ENCODE assay signal across 18 cellular contexts in the genomic region with DNA sequence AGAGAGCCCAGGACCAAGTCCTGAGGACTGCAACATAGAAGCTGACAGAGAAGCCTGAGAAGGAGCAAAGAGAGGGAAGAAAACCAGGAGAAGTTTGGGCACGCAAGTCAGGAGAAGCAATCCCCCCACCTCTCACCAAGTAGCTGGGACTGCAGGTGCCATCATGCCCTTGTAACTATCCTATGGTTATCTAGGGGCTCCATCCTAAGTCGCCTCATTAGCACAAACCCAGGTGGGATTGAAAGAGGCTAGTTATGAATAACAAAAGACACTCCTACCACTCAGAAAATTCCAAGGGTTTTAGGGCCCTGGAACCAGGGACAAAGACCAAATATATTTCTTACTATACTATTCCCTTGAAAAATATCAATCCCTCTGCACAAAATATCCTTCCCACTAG. TPM values are rescaled to one million over a fixed set of nuclear protein-coding genes. Genes with fewer than 3 reads are reported as not detected.
DNase-seq lines count a peak whose midpoint lies in the region; ATAC-seq and TF ChIP-seq lines count a peak whose summit lies in the region.
"Had no signal": no experiment of that assay in that cellular context is flagged by ENCODE, and none has a peak within 500 bp of the region (broad histone marks: within the 10 kb centered on the region; RNA-seq: fewer than 3 reads in every experiment).

No MANE protein-coding gene starts in this region.

- no CpG with 5 or more reads among the region's 2 CpGs for WGBS in iPS DF 6.9 (ENCODE audit: insufficient coverage, insufficient read length)

- H3K27ac ChIP-seq in GM23338 (ENCODE audit: low read depth): no peak overlapping the region
- H3K27ac ChIP-seq in iPS DF 6.9 (ENCODE audit: low read length): no peak overlapping the region
- H3K27ac ChIP-seq: Peyer's patch had no signal

- 0 out of 2 replicates have a peak, but pooled peaks cover 6% of the 10 kb centered on the region for H3K9me2 ChIP-seq in GM23338 (ENCODE audit: insufficient read depth)

- no peak for ATAC-seq in activated CD4-positive, alpha-beta T cell treated with anti-CD3 and anti-CD28 coated beads for 36 hours
- peak; percentile 81 for ATAC-seq in GM23338
- ATAC-seq in omental fat pad (ENCODE audit: low FRiP score): no peak

- H3K27ac Mint-ChIP-seq in activated CD4-positive, alpha-beta T cell treated with anti-CD3 and anti-CD28 coated beads for 36 hours: peak overlapping the region; percentile 39
- H3K27ac Mint-ChIP-seq in activated CD4-positive, alpha-beta T cell treated with anti-CD3 and anti-CD28 coated beads, Interleukin-2, amount 10 ng/mL, durations not matched to agents 7 days and 5 days: no peak overlapping the region
- H3K27ac Mint-ChIP-seq in GM23338: peak overlapping the region; percentile 4; the same call in 1 of the 2 replicates
- H3K27ac Mint-ChIP-seq in activated CD4-positive, alpha-beta memory T cell treated with anti-CD3 and anti-CD28 coated beads, Interleukin-2, amount 10 ng/mL, durations not matched to agents 7 days and 5 days: peak overlapping the region; percentile 50

- H3K27me3 Mint-ChIP-seq in activated CD4-positive, alpha-beta T cell treated with anti-CD3 and anti-CD28 coated beads for 36 hours: no peaks in the 10 kb centered on the region
- H3K27me3 Mint-ChIP-seq in activated CD4-positive, alpha-beta T cell treated with anti-CD3 and anti-CD28 coated beads, Interleukin-2, amount 10 ng/mL, durations not matched to agents 7 days and 5 days: no peaks in the 10 kb centered on the region
- peaks cover 4% of the 10 kb centered on the region for H3K27me3 Mint-ChIP-seq in GM23338 (ENCODE audit: insufficient read depth, low read depth, poor library complexity)
- H3K27me3 Mint-ChIP-seq in activated CD4-positive, alpha-beta memory T cell treated with anti-CD3 and anti-CD28 coated beads, Interleukin-2, amount 10 ng/mL, durations not matched to agents 7 days and 5 days: no peaks in the 10 kb centered on the region

- H3K36me3 ChIP-seq in GM23338 (ENCODE audit: insufficient read depth): peaks cover 3% of the 10 kb centered on the region; the same call in 1 of the 2 replicates
- H3K36me3 ChIP-seq in iPS DF 6.9 (ENCODE audit: control insufficient read depth, insufficient read depth, low read length): no peaks in the 10 kb centered on the region

- peaks cover 48% of the 10 kb centered on the region for H3K36me3 Mint-ChIP-seq in activated CD4-positive, alpha-beta T cell treated with anti-CD3 and anti-CD28 coated beads for 36 hours (ENCODE audit: low read depth)
- peaks cover 63% of the 10 kb centered on the region for H3K36me3 Mint-ChIP-seq in activated CD4-positive, alpha-beta T cell treated with anti-CD3 and anti-CD28 coated beads, Interleukin-2, amount 10 ng/mL, durations not matched to agents 7 days and 5 days (ENCODE audit: low read depth)
- H3K36me3 Mint-ChIP-seq in GM23338 (ENCODE audit: low read depth): peaks cover 20% of the 10 kb centered on the region
- peaks cover 46% of the 10 kb centered on the region for H3K36me3 Mint-ChIP-seq in activated CD4-positive, alpha-beta memory T cell treated with anti-CD3 and anti-CD28 coated beads, Interleukin-2, amount 10 ng/mL, durations not matched to agents 7 days and 5 days (ENCODE audit: low read depth)

- peaks cover 62% of the 10 kb centered on the region for H3K4me1 Mint-ChIP-seq in activated CD4-positive, alpha-beta T cell treated with anti-CD3 and anti-CD28 coated beads for 36 hours
- H3K4me1 Mint-ChIP-seq in activated CD4-positive, alpha-beta T cell treated with anti-CD3 and anti-CD28 coated beads, Interleukin-2, amount 10 ng/mL, durations not matched to agents 7 days and 5 days: peaks cover 50% of the 10 kb centered on the region
- peaks cover 15% of the 10 kb centered on the region for H3K4me1 Mint-ChIP-seq in GM23338
- H3K4me1 Mint-ChIP-seq in activated CD4-positive, alpha-beta memory T cell treated with anti-CD3 and anti-CD28 coated beads, Interleukin-2, amount 10 ng/mL, durations not matched to agents 7 days and 5 days: peaks cover 71% of the 10 kb centered on the region

- peaks cover 14% of the 10 kb centered on the region; the same call in 1 of the 2 replicates for H3K4me1 ChIP-seq in GM23338 (ENCODE audit: insufficient read depth)
- peaks cover 2% of the 10 kb centered on the region; the same call in 1 of the 2 replicates for H3K4me1 ChIP-seq in iPS DF 6.9 (ENCODE audit: control insufficient read depth, insufficient read depth, low read length)
- H3K4me1 ChIP-seq: Peyer's patch had no signal

- no peaks in the 10 kb centered on the region for H3K9me3 ChIP-seq in iPS DF 6.9 (ENCODE audit: control insufficient read depth, insufficient read depth, low read length)
- H3K9me3 ChIP-seq: Peyer's patch had no signal

- TF ChIP-seq CTCF in GM23338 (conservative IDR thresholded peaks at IDR 0.05; ENCODE audit: low read depth in 2 of 2) (no peak), omental fat pad (IDR thresholded peaks at IDR 0.05) (no peak)

- no peak overlapping the region for H3K4me3 Mint-ChIP-seq in activated CD4-positive, alpha-beta T cell treated with anti-CD3 and anti-CD28 coated beads for 36 hours
- H3K4me3 Mint-ChIP-seq in activated CD4-positive, alpha-beta T cell treated with anti-CD3 and anti-CD28 coated beads, Interleukin-2, amount 10 ng/mL, durations not matched to agents 7 days and 5 days: no peak overlapping the region
- H3K4me3 Mint-ChIP-seq in GM23338: no peak overlapping the region
- no peak overlapping the region for H3K4me3 Mint-ChIP-seq in activated CD4-positive, alpha-beta memory T cell treated with anti-CD3 and anti-CD28 coated beads, Interleukin-2, amount 10 ng/mL, durations not matched to agents 7 days and 5 days

- peaks cover 3% of the 10 kb centered on the region for H3K9me3 Mint-ChIP-seq in activated CD4-positive, alpha-beta T cell treated with anti-CD3 and anti-CD28 coated beads for 36 hours (ENCODE audit: low read depth)
- H3K9me3 Mint-ChIP-seq in activated CD4-positive, alpha-beta T cell treated with anti-CD3 and anti-CD28 coated beads, Interleukin-2, amount 10 ng/mL, durations not matched to agents 7 days and 5 days: peaks cover 4% of the 10 kb centered on the region
- H3K9me3 Mint-ChIP-seq in GM23338: no peaks in the 10 kb centered on the region; the same call in 2 of the 3 replicates
- H3K9me3 Mint-ChIP-seq in activated CD4-positive, alpha-beta memory T cell treated with anti-CD3 and anti-CD28 coated beads, Interleukin-2, amount 10 ng/mL, durations not matched to agents 7 days and 5 days: peaks cover 3% of the 10 kb centered on the region

- H3K79me2 ChIP-seq in GM23338 (replicated peaks; ENCODE audit: insufficient read depth): no peaks in the 10 kb centered on the region

- intact Hi-C loops in activated CD4-positive, alpha-beta T cell treated with anti-CD3 and anti-CD28 coated beads for 36 hours (cut with DNase I, micrococcal nuclease): no loop called here

- H3F3A ChIP-seq in GM23338 (replicated peaks; ENCODE audit: low read depth): no peaks in the 10 kb centered on the region

- POLR2A ChIA-PET in activated CD4-positive, alpha-beta T cell treated with anti-CD3 and anti-CD28 coated beads for 36 hours (lab: Charles Lee): no interaction called here
- POLR2A ChIA-PET in activated CD4-positive, alpha-beta T cell treated with anti-CD3 and anti-CD28 coated beads, Interleukin-2, amount 10 ng/mL, durations not matched to agents 7 days and 5 days (lab: Charles Lee): no interaction called here
- POLR2A ChIA-PET in activated CD4-positive, alpha-beta memory T cell treated with anti-CD3 and anti-CD28 coated beads, Interleukin-2, amount 10 ng/mL, durations not matched to agents 7 days and 5 days (lab: Charles Lee): interaction anchor here (0.9 to 1.3 kb wide), 4 partner anchors 26 to 58 kb away, joined by 3 to 6 read pairs (median 4); no protein-coding TSS in a partner anchor

- DNase-seq in activated CD4-positive, alpha-beta T cell treated with anti-CD3 and anti-CD28 coated beads for 36 hours: no peak
- no peak for DNase-seq in activated CD4-positive, alpha-beta T cell treated with anti-CD3 and anti-CD28 coated beads, Interleukin-2, amount 10 ng/mL, durations not matched to agents 7 days and 5 days
- DNase-seq in GM23338 (ENCODE audit: low spot score) (peak; percentile 72), iPS DF 6.9 (ENCODE audit: low read depth, low spot score) (peak; percentile 16), NCI-H1092 (lab: John Stamatoyannopoulos, UW) (no peak), omental fat pad (ENCODE audit: low spot score) (no peak), amniotic stem cell (lab: John Stamatoyannopoulos, UW) (no peak)
- no peak for DNase-seq in activated CD4-positive, alpha-beta memory T cell treated with anti-CD3 and anti-CD28 coated beads, Interleukin-2, amount 10 ng/mL, durations not matched to agents 7 days and 5 days
- DNase-seq: 8988T, Karpas-422, NCI-H1417 treated with DMSO at 0.1 percent for 48 hours, NCI-H187, NCI-H510A, NCI-H748 treated with DMSO at 0.1 percent for 48 hours, Peyer's patch had no signal

- no peaks in the 10 kb centered on the region for H4K20me1 ChIP-seq in GM23338 (replicated peaks; ENCODE audit: insufficient read depth)

- H2AFZ ChIP-seq in GM23338: no peak overlapping the region

- peak overlapping the region; percentile 59 for H3K4me2 ChIP-seq in GM23338
- H3K4me2 ChIP-seq: BLaER1 treated with 17β-estradiol and CSF1 and Interleukin-3, amounts not matched to agents 10 nM and 100 nM had no signal

- H3K27me3 ChIP-seq in GM23338 (ENCODE audit: insufficient read depth) (no peaks in the 10 kb centered on the region), iPS DF 6.9 (ENCODE audit: control insufficient read depth, insufficient read depth, low read length) (no peaks in the 10 kb centered on the region)
- H3K27me3 ChIP-seq: BLaER1 treated with 17β-estradiol and CSF1 and Interleukin-3, amounts not matched to agents 10 nM and 100 nM; Peyer's patch had no signal

- CTCF ChIA-PET in activated CD4-positive, alpha-beta T cell treated with anti-CD3 and anti-CD28 coated beads for 36 hours (lab: Charles Lee): no interaction called here
- CTCF ChIA-PET in activated CD4-positive, alpha-beta T cell treated with anti-CD3 and anti-CD28 coated beads, Interleukin-2, amount 10 ng/mL, durations not matched to agents 7 days and 5 days (lab: Charles Lee): interaction anchor here (1.4 to 1.9 kb wide), 3 partner anchors 15 to 64 kb away, joined by 3 to 6 read pairs (median 5); no protein-coding TSS in a partner anchor
- CTCF ChIA-PET in activated CD4-positive, alpha-beta memory T cell treated with anti-CD3 and anti-CD28 coated beads, Interleukin-2, amount 10 ng/mL, durations not matched to agents 7 days and 5 days (lab: Charles Lee): interaction anchor here (0.9 to 1.6 kb wide), 5 partner anchors 16 to 70 kb away, joined by 3 to 5 read pairs (median 3); no protein-coding TSS in a partner anchor

- no peak overlapping the region for H3K4me3 ChIP-seq in GM23338
- H3K4me3 ChIP-seq in iPS DF 6.9 (ENCODE audit: low read length): no peak overlapping the region
- H3K4me3 ChIP-seq: BLaER1 treated with 17β-estradiol and CSF1 and Interleukin-3, amounts not matched to agents 10 nM and 100 nM; Peyer's patch had no signal

RNA-seq across cellular contexts. Expression of a gene that starts 53.5 kb away (rescaled TPM):
- 10 to 100 TPM; 62.2 to 69.7 TPM for total RNA-seq in activated CD4-positive, alpha-beta T cell treated with anti-CD3 and anti-CD28 coated beads for 36 hours
- 10 to 100 TPM; 53.2 to 60.3 TPM for total RNA-seq in activated CD4-positive, alpha-beta T cell treated with anti-CD3 and anti-CD28 coated beads, Interleukin-2, amount 10 ng/mL, durations not matched to agents 7 days and 5 days
- total RNA-seq in GM23338 (2014; rRNA removed; shearing (Covaris generic)): 0.35 and 0.39 TPM in 2 replicates
- polyA plus RNA-seq in GM23338 (2016; fragmentation: Nextera tagmentation; extraction: Ambion mirVana): 0.10 TPM in 1 of 2 replicates, not detected in the other
- total RNA-seq in activated CD4-positive, alpha-beta memory T cell treated with anti-CD3 and anti-CD28 coated beads, Interleukin-2, amount 10 ng/mL, durations not matched to agents 7 days and 5 days: 100 to 1,000 TPM; 117 to 118 TPM
- 1 to 10 TPM in 1 of 4 donors, under 1 TPM in 2, not detected in 1; 0.46 to 1.6 (median 0.69) TPM for total RNA-seq in omental fat pad
- total RNA-seq: Daoy, M059J, Peyer's patch had no signal

Comparison
In these comparisons a context has a peak if more than half of its experiments do, and no peak if none do; other contexts are left out.
1. DNase-seq: peak in GM23338 (single experiment) and iPS DF 6.9 (single experiment); none in activated CD4-positive, alpha-beta T cell treated with anti-CD3 and anti-CD28 coated beads for 36 hours (single experiment), activated CD4-positive, alpha-beta T cell treated with anti-CD3 and anti-CD28 coated beads, Interleukin-2, amount 10 ng/mL, durations not matched to agents 7 days and 5 days (single experiment), activated CD4-positive, alpha-beta memory T cell treated with anti-CD3 and anti-CD28 coated beads, Interleukin-2, amount 10 ng/mL, durations not matched to agents 7 days and 5 days (single experiment), NCI-H1092 (single experiment), omental fat pad (single experiment) and amniotic stem cell (single experiment).
2. RNA of a gene that starts 53.5 kb away (total RNA-seq): 117 to 118 TPM in activated CD4-positive, alpha-beta memory T cell treated with anti-CD3 and anti-CD28 coated beads, Interleukin-2, amount 10 ng/mL, durations not matched to agents 7 days and 5 days, 62.2 to 69.7 TPM in activated CD4-positive, alpha-beta T cell treated with anti-CD3 and anti-CD28 coated beads for 36 hours and 53.2 to 60.3 TPM in activated CD4-positive, alpha-beta T cell treated with anti-CD3 and anti-CD28 coated beads, Interleukin-2, amount 10 ng/mL, durations not matched to agents 7 days and 5 days; 0.46 to 1.6 TPM in omental fat pad and 0.35 to 0.39 TPM in GM23338; every median in the first group is over 10 times any median in the second.